ENCODE assay signal across 19 cellular contexts in the genomic region with DNA sequence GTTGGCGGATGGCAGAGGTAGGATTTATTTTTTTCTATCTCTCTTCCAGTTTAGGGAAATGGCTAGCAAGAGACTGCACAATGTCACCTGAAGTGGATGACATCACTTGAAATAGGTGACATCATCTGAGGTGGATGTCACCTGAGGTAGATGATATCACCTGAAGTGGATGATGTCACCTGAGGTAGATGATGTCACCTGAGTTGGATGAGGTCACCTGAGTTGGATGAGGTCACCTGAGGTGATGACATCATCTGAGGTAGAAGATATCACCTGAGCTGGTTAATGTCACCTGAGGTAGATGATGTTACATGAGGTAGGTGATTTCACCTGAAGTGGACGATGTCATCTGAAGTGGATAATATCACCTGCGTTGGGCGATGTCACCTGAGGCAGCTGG.
DNase-seq lines count a peak whose midpoint lies in the region; ATAC-seq, FAIRE-seq and TF ChIP-seq lines count a peak whose summit lies in the region.
"Had no signal": no experiment of that assay in that cellular context is flagged by ENCODE, and none has a peak within 500 bp of the region (broad histone marks: within the 10 kb centered on the region; RNA-seq: fewer than 3 reads in every experiment).

No MANE protein-coding gene starts in this region.

- CTCF ChIA-PET in K562 (lab: Yijun Ruan, JAX; ENCODE audit: low intra/inter-chr PET ratio) (no interaction called here), RWPE1 (lab: Yijun Ruan, JAX) (no interaction called here)

- no peak overlapping the region for H2AFZ ChIP-seq in K562 (ENCODE audit: low read depth, low read length)

- no peaks in the 10 kb centered on the region for H3K79me2 ChIP-seq in K562 (ENCODE audit: control insufficient read depth, insufficient read depth, low read length)

- FAIRE-seq in K562 (lab: Jason Lieb, UNC) = no peak
- FAIRE-seq: GM19239, HTR-8/SVneo had no signal

- DNase-seq in NCI-H2171 (lab: John Stamatoyannopoulos, UW) (peak; percentile 47), NCI-H2171 treated with DMSO at 0.1 percent for 48 hours (lab: John Stamatoyannopoulos, UW) (no peak), DMS53 (lab: John Stamatoyannopoulos, UW) (peak; percentile 96), NCI-H146 (lab: John Stamatoyannopoulos, UW) (peak; percentile 50), K562 (ENCODE audit: extremely low read depth in 1 of 4, low spot score in 3 of 4) (no peak), RWPE1 (ENCODE audit: low spot score) (no peak)
- DNase-seq: DMS153, NCI-H226, Right ventricle myocardium superior, T-helper 1 cell had no signal

- H3K27ac ChIP-seq in K562 (ENCODE audit: extremely low read depth, low read depth, low read length) = no peak overlapping the region
- no peak overlapping the region for H3K27ac ChIP-seq in RWPE1
- H3K27ac ChIP-seq: C4-2B, HL-60, SK-N-MC had no signal

- H3K4me2 ChIP-seq in K562 (ENCODE audit: insufficient read depth, low read length) = no peak overlapping the region

- in situ Hi-C loops in K562 (cut with MboI) = no loop called here

- no peak for TF ChIP-seq CTCF in K562 (IDR thresholded peaks at IDR 0.05 in 2 of 3, conservative IDR thresholded peaks at IDR 0.05 in 1 of 3; ENCODE audit: insufficient read depth in 2 of 3, low read depth in 1 of 3, low read length in 3 of 3)
- TF ChIP-seq CTCF in RWPE1 (conservative IDR thresholded peaks at IDR 0.05; ENCODE audit: low read depth) = no peak

- no peaks in the 10 kb centered on the region for H3K9me1 ChIP-seq in K562 (ENCODE audit: control insufficient read depth, insufficient read depth, low read length)

- no peak for ATAC-seq in K562
- ATAC-seq in HG03025 (IDR thresholded peaks at IDR 0.05; ENCODE audit: low FRiP score, unreplicated experiment) = no peak
- no peak for ATAC-seq in HG03469 (IDR thresholded peaks at IDR 0.05; ENCODE audit: unreplicated experiment)
- ATAC-seq: Panc1 had no signal

- H3K36me3 ChIP-seq in K562 (ENCODE audit: control insufficient read depth, insufficient read depth, low read length) = no peaks in the 10 kb centered on the region
- H3K36me3 ChIP-seq: HAP-1 had no signal

- peaks cover 1% of the 10 kb centered on the region; the same call in 1 of the 2 replicates for H3K9me3 ChIP-seq in K562 (replicated peaks; ENCODE audit: control insufficient read depth, insufficient read depth, low read depth, low read length)

- H3K27me3 ChIP-seq in K562 (ENCODE audit: control insufficient read depth in 2 of 2, insufficient read depth in 2 of 2, low read length in 2 of 2) = no peaks in the 10 kb centered on the region

- POLR2A ChIA-PET in K562 (lab: Yijun Ruan, JAX) (no interaction called here), RWPE1 (lab: Yijun Ruan, JAX; ENCODE audit: low non-redundant PET) (no interaction called here)

- H3K9ac ChIP-seq in K562 (ENCODE audit: insufficient read depth in 1 of 2, low read depth in 2 of 2, low read length in 2 of 2) = no peak overlapping the region

- H3K4me1 ChIP-seq in K562 (replicated peaks in 1 of 2; ENCODE audit: control insufficient read depth in 2 of 2, insufficient read depth in 2 of 2, low read length in 2 of 2) = no peaks in the 10 kb centered on the region
- H3K4me1 ChIP-seq: HAP-1 had no signal

- no peak for TF ChIP-seq POLR2A in K562 (conservative IDR thresholded peaks at IDR 0.05)

- no peaks in the 10 kb centered on the region for H4K20me1 ChIP-seq in K562 (replicated peaks; ENCODE audit: control insufficient read depth, insufficient read depth, low read length)

- intact Hi-C loops in K562 (cut with micrococcal nuclease) = no loop called here

- no peak for TF ChIP-seq RAD21 in K562 (CRISPR knock-in tag; conservative IDR thresholded peaks at IDR 0.05 in 1 of 2, IDR thresholded peaks at IDR 0.05 in 1 of 2)

- no peak for TF ChIP-seq EP300 in K562 (IDR thresholded peaks at IDR 0.05; ENCODE audit: low read length)

- WGBS in K562 (ENCODE audit: insufficient coverage, low coverage, missing lambda C conversion rate) = 0% methylated on average over 4 of the region's 4 CpGs

- BruUV-seq in K562 (replicated peaks; lab: Mats Ljungman, UMichigan) = no TSS peak

- H3K4me3 ChIP-seq in K562 = no peak overlapping the region
- H3K4me3 ChIP-seq: HAP-1, SK-N-MC had no signal

TF ChIP-seq in K562, 482 proteins besides CTCF, POLR2A, EP300 and RAD21 (continues in another document):
- no peak for TF ChIP-seq ZNF76 (CRISPR knock-in tag; IDR thresholded peaks at IDR 0.05; ENCODE audit: borderline replicate concordance)
- peak; percentile 77 for TF ChIP-seq ATF3 (IDR thresholded peaks at IDR 0.05)
- TF ChIP-seq ATF3 (CRISPR knock-in tag; conservative IDR thresholded peaks at IDR 0.05) = no peak
- peak; percentile 24; the same call in 1 of the 2 replicates for TF ChIP-seq CREB1 (IDR thresholded peaks at IDR 0.05)
- TF ChIP-seq CREB1 (CRISPR knock-in tag; IDR thresholded peaks at IDR 0.05) = no peak
- TF ChIP-seq, protein P1, sequence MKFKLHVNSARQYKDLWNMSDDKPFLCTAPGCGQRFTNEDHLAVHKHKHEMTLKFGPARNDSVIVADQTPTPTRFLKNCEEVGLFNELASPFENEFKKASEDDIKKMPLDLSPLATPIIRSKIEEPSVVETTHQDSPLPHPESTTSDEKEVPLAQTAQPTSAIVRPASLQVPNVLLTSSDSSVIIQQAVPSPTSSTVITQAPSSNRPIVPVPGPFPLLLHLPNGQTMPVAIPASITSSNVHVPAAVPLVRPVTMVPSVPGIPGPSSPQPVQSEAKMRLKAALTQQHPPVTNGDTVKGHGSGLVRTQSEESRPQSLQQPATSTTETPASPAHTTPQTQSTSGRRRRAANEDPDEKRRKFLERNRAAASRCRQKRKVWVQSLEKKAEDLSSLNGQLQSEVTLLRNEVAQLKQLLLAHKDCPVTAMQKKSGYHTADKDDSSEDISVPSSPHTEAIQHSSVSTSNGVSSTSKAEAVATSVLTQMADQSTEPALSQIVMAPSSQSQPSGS (CRISPR knock-in tag; IDR thresholded peaks at IDR 0.05) = peak; percentile 32; the same call in 1 of the 2 replicates
- no peak for TF ChIP-seq TAL1 (IDR thresholded peaks at IDR 0.05)
- no peak for TF ChIP-seq BCL6 (CRISPR knock-in tag; IDR thresholded peaks at IDR 0.05)
- TF ChIP-seq FOXA3 (CRISPR knock-in tag; conservative IDR thresholded peaks at IDR 0.05 in 1 of 2, IDR thresholded peaks at IDR 0.05 in 1 of 2) = no peak
- TF ChIP-seq ZBTB49 (CRISPR knock-in tag; IDR thresholded peaks at IDR 0.05; ENCODE audit: borderline replicate concordance) = no peak
- TF ChIP-seq JUND (IDR thresholded peaks at IDR 0.05; ENCODE audit: borderline replicate concordance, low read depth, low read length) = no peak
- peak; percentile 55; the same call in 1 of the 3 replicates for TF ChIP-seq JUND (tag; IDR thresholded peaks at IDR 0.05; ENCODE audit: borderline replicate concordance, low read depth, low read length)
- TF ChIP-seq ATF1 (CRISPR knock-in tag; IDR thresholded peaks at IDR 0.05) = no peak
- peak; percentile 64 for TF ChIP-seq ATF1 (tag; IDR thresholded peaks at IDR 0.05)
- peak; percentile 96 for TF ChIP-seq JUNB (CRISPR knock-in tag; conservative IDR thresholded peaks at IDR 0.05)

Comparison
In these comparisons a context has a peak if more than half of its experiments do, and no peak if none do; other contexts are left out.
1. DNase-seq: peak in NCI-H2171 (single experiment), DMS53 (single experiment) and NCI-H146 (single experiment); none in NCI-H2171 treated with DMSO at 0.1 percent for 48 hours (single experiment), K562 (0 of 4) and RWPE1 (single experiment).